In genomic region chr4:105189855-105190650, GRCh38 we compare ENCODE assay signal across 30 cellular contexts. TPM values are rescaled to one million over a fixed set of nuclear protein-coding genes. Genes with fewer than 3 reads are reported as not detected.
A peak's percentile ranks its signal among the peaks of the same experiment; 100 is the strongest.
DNase-seq lines count a peak whose midpoint lies in the region; ATAC-seq, FAIRE-seq and TF ChIP-seq lines count a peak whose summit lies in the region.
"Had no signal": no experiment of that assay in that cellular context is flagged by ENCODE, and none has a peak within 500 bp of the region (broad histone marks: within the 10 kb centered on the region; RNA-seq: fewer than 3 reads in every experiment).

No MANE protein-coding gene starts in this region.

- POLR2A ChIA-PET in activated CD8-positive, alpha-beta T cell treated with anti-CD3 and anti-CD28 coated beads for 36 hours (lab: Charles Lee), result no interaction called here
- POLR2A ChIA-PET in activated CD8-positive, alpha-beta T cell treated with anti-CD3 and anti-CD28 coated beads, Interleukin-2, amount 10 ng/mL, durations not matched to agents 7 days and 5 days (lab: Charles Lee), result interaction anchor here (0.7 kb wide), 1 partner anchor 9 kb away, joined by 3 read pairs; no protein-coding TSS in a partner anchor

- H3K27me3 ChIP-seq in endodermal cell (ENCODE audit: control insufficient read depth, insufficient read depth, low read length, poor library complexity, severe bottlenecking), result no peaks in the 10 kb centered on the region
- no peaks in the 10 kb centered on the region for H3K27me3 ChIP-seq in mesenchymal stem cell (ENCODE audit: control insufficient read depth in 1 of 2, insufficient read depth in 1 of 2, low read length in 2 of 2)
- H3K27me3 ChIP-seq: BLaER1, body of pancreas, upper lobe of left lung had no signal

- WGBS in endodermal cell (ENCODE audit: insufficient coverage in 1 of 2, insufficient read length in 1 of 2), 2 experiments, result 60 to 78% methylated on average over 1 to 2 of the region's 2 CpGs
- 75% methylated on average over 2 of the region's 2 CpGs for WGBS in mesenchymal stem cell

- no peak overlapping the region for H2BK12ac ChIP-seq in mesenchymal stem cell (ENCODE audit: low read length in 2 of 2)

- no peak for DNase-seq in activated CD8-positive, alpha-beta T cell treated with anti-CD3 and anti-CD28 coated beads for 36 hours
- DNase-seq in activated CD8-positive, alpha-beta T cell treated with anti-CD3 and anti-CD28 coated beads, Interleukin-2, amount 10 ng/mL, durations not matched to agents 7 days and 5 days, result no peak
- DNase-seq in GM19239 (ENCODE audit: insufficient read length, low spot score) (no peak), endodermal cell (peak; percentile 49), RPMI8226 (no peak), mesenchymal stem cell (no peak)
- no peak for DNase-seq in stimulated activated naive B cell treated with anti-CD40 and anti-IgM and Interleukin-4, amounts not matched to agents 10 μg/mL and 1 μg/mL and 100 μg/mL, for 72 hours
- DNase-seq: activated T-cell treated with anti-CD3 and anti-CD28 coated beads, Interleukin-2, amount 50 U/mL, for 48 hours; body of pancreas; Caco-2; cerebellar nuclear complex; DND-41; head of caudate nucleus; KBM-7; MM.1S; NCI-H2081; NCI-H446 treated with DMSO at 0.1 percent for 48 hours; PC-3; right cardiac atrium; Right ventricle myocardium superior; stimulated activated CD4-positive, alpha-beta T cell treated with anti-CD3 and anti-CD28 coated beads, Interleukin-12 subunit alpha, Interleukin-12 subunit beta, amount 100 ng/mL, for 4 hours; stimulated activated CD4-positive, alpha-beta T cell treated with anti-CD3 and anti-CD28 coated beads, Interleukin-4, amount 100 ng/mL, for 4 hours; T-helper 9 cell had no signal

- H2BK120ac ChIP-seq in mesenchymal stem cell (ENCODE audit: low read depth, low read length), result no peak overlapping the region

- H4K8ac ChIP-seq in mesenchymal stem cell (ENCODE audit: low read length), result no peak overlapping the region

- no peak overlapping the region for H3K4ac ChIP-seq in mesenchymal stem cell (ENCODE audit: low read depth in 1 of 2, low read length in 2 of 2)

- H3K4me3 ChIP-seq in endodermal cell (ENCODE audit: low read length) (no peak overlapping the region), mesenchymal stem cell (ENCODE audit: insufficient read depth in 1 of 2, low read depth in 1 of 2, low read length in 2 of 2) (no peak overlapping the region)
- H3K4me3 ChIP-seq: BLaER1, body of pancreas, upper lobe of left lung had no signal

- no peak overlapping the region for H3K27ac ChIP-seq in endodermal cell (ENCODE audit: low read depth, low read length)
- H3K27ac ChIP-seq in mesenchymal stem cell (ENCODE audit: low read length, poor library complexity, severe bottlenecking), result no peak overlapping the region
- H3K27ac ChIP-seq: BLaER1, body of pancreas, parathyroid adenoma had no signal

- no peak overlapping the region for H3K4me3 Mint-ChIP-seq in activated CD8-positive, alpha-beta T cell treated with anti-CD3 and anti-CD28 coated beads for 36 hours
- no peak overlapping the region for H3K4me3 Mint-ChIP-seq in activated CD8-positive, alpha-beta T cell treated with anti-CD3 and anti-CD28 coated beads, Interleukin-2, amount 10 ng/mL, durations not matched to agents 7 days and 5 days
- H3K4me3 Mint-ChIP-seq in endodermal cell, result no peak overlapping the region
- H3K4me3 Mint-ChIP-seq in stimulated activated naive B cell treated with anti-CD40 and anti-IgM and Interleukin-4, amounts not matched to agents 10 μg/mL and 1 μg/mL and 100 μg/mL, for 72 hours, result no peak overlapping the region
- H3K4me3 Mint-ChIP-seq: nephron had no signal

- peaks cover 18% of the 10 kb centered on the region for H3K79me1 ChIP-seq in mesenchymal stem cell (replicated peaks; ENCODE audit: low read length, poor library complexity, severe bottlenecking)

- no peaks in the 10 kb centered on the region for H3K27me3 Mint-ChIP-seq in activated CD8-positive, alpha-beta T cell treated with anti-CD3 and anti-CD28 coated beads for 36 hours
- H3K27me3 Mint-ChIP-seq in activated CD8-positive, alpha-beta T cell treated with anti-CD3 and anti-CD28 coated beads, Interleukin-2, amount 10 ng/mL, durations not matched to agents 7 days and 5 days (ENCODE audit: low read depth), result no peaks in the 10 kb centered on the region
- H3K27me3 Mint-ChIP-seq in endodermal cell (ENCODE audit: insufficient read depth), result no peaks in the 10 kb centered on the region
- no peaks in the 10 kb centered on the region for H3K27me3 Mint-ChIP-seq in stimulated activated naive B cell treated with anti-CD40 and anti-IgM and Interleukin-4, amounts not matched to agents 10 μg/mL and 1 μg/mL and 100 μg/mL, for 72 hours

- no peak for ATAC-seq in activated CD8-positive, alpha-beta T cell treated with anti-CD3 and anti-CD28 coated beads for 36 hours
- ATAC-seq in activated CD8-positive, alpha-beta T cell treated with anti-CD3 and anti-CD28 coated beads, Interleukin-2, amount 10 ng/mL, durations not matched to agents 7 days and 5 days, result no peak
- ATAC-seq in stimulated activated naive B cell treated with anti-CD40 and anti-IgM and Interleukin-4, amounts not matched to agents 10 μg/mL and 1 μg/mL and 100 μg/mL, for 72 hours (replicated peaks), result no peak
- no peak for ATAC-seq in GM18868 (IDR thresholded peaks at IDR 0.05; ENCODE audit: unreplicated experiment)
- ATAC-seq: body of pancreas, PC-3, right cardiac atrium had no signal

- peak; percentile 47 for FAIRE-seq in GM19239 (lab: Jason Lieb, UNC)
- FAIRE-seq: H54, HTR-8/SVneo had no signal

- peaks cover 79% of the 10 kb centered on the region for H3K4me1 Mint-ChIP-seq in activated CD8-positive, alpha-beta T cell treated with anti-CD3 and anti-CD28 coated beads for 36 hours (ENCODE audit: low read depth)
- H3K4me1 Mint-ChIP-seq in activated CD8-positive, alpha-beta T cell treated with anti-CD3 and anti-CD28 coated beads, Interleukin-2, amount 10 ng/mL, durations not matched to agents 7 days and 5 days (ENCODE audit: low read depth), result peaks cover 9% of the 10 kb centered on the region
- H3K4me1 Mint-ChIP-seq in endodermal cell, result peaks cover 10% of the 10 kb centered on the region
- H3K4me1 Mint-ChIP-seq in stimulated activated naive B cell treated with anti-CD40 and anti-IgM and Interleukin-4, amounts not matched to agents 10 μg/mL and 1 μg/mL and 100 μg/mL, for 72 hours, result peaks cover 38 to 79% of the 10 kb centered on the region in 2 donors

- no peak overlapping the region for H2BK5ac ChIP-seq in mesenchymal stem cell (ENCODE audit: low read depth, low read length, poor library complexity, severe bottlenecking)

- no peak overlapping the region for H2AFZ ChIP-seq in mesenchymal stem cell (ENCODE audit: low read depth, low read length)
- H2AFZ ChIP-seq: parathyroid adenoma had no signal

- H3K9me3 Mint-ChIP-seq in activated CD8-positive, alpha-beta T cell treated with anti-CD3 and anti-CD28 coated beads for 36 hours, result no peaks in the 10 kb centered on the region
- no peaks in the 10 kb centered on the region for H3K9me3 Mint-ChIP-seq in activated CD8-positive, alpha-beta T cell treated with anti-CD3 and anti-CD28 coated beads, Interleukin-2, amount 10 ng/mL, durations not matched to agents 7 days and 5 days (ENCODE audit: insufficient read depth)
- no peaks in the 10 kb centered on the region for H3K9me3 Mint-ChIP-seq in endodermal cell
- H3K9me3 Mint-ChIP-seq in stimulated activated naive B cell treated with anti-CD40 and anti-IgM and Interleukin-4, amounts not matched to agents 10 μg/mL and 1 μg/mL and 100 μg/mL, for 72 hours, result peaks cover 2 to 4% of the 10 kb centered on the region in 2 donors
- H3K9me3 Mint-ChIP-seq: nephron had no signal

- H3K27ac Mint-ChIP-seq in activated CD8-positive, alpha-beta T cell treated with anti-CD3 and anti-CD28 coated beads for 36 hours, result peak overlapping the region; percentile 47
- H3K27ac Mint-ChIP-seq in activated CD8-positive, alpha-beta T cell treated with anti-CD3 and anti-CD28 coated beads, Interleukin-2, amount 10 ng/mL, durations not matched to agents 7 days and 5 days, result no peak overlapping the region
- H3K27ac Mint-ChIP-seq in endodermal cell, result no peak overlapping the region
- peak overlapping the region; percentile 84 for H3K27ac Mint-ChIP-seq in stimulated activated naive B cell treated with anti-CD40 and anti-IgM and Interleukin-4, amounts not matched to agents 10 μg/mL and 1 μg/mL and 100 μg/mL, for 72 hours
- H3K27ac Mint-ChIP-seq: nephron had no signal

- H3K9me3 ChIP-seq in endodermal cell (ENCODE audit: control insufficient read depth, low read length) (no peaks in the 10 kb centered on the region), mesenchymal stem cell (ENCODE audit: control insufficient read depth, low read length) (no peaks in the 10 kb centered on the region)
- H3K9me3 ChIP-seq: BLaER1, body of pancreas, Caco-2, upper lobe of left lung had no signal

- peaks cover 36% of the 10 kb centered on the region for H3K36me3 Mint-ChIP-seq in activated CD8-positive, alpha-beta T cell treated with anti-CD3 and anti-CD28 coated beads for 36 hours (ENCODE audit: low read depth)
- H3K36me3 Mint-ChIP-seq in activated CD8-positive, alpha-beta T cell treated with anti-CD3 and anti-CD28 coated beads, Interleukin-2, amount 10 ng/mL, durations not matched to agents 7 days and 5 days (ENCODE audit: low read depth), result peaks cover 29% of the 10 kb centered on the region
- no peaks in the 10 kb centered on the region for H3K36me3 Mint-ChIP-seq in endodermal cell (ENCODE audit: low read depth)
- H3K36me3 Mint-ChIP-seq in stimulated activated naive B cell treated with anti-CD40 and anti-IgM and Interleukin-4, amounts not matched to agents 10 μg/mL and 1 μg/mL and 100 μg/mL, for 72 hours, result peaks cover 13 to 37% of the 10 kb centered on the region in 2 donors

- intact Hi-C loops in activated CD8-positive, alpha-beta T cell treated with anti-CD3 and anti-CD28 coated beads for 36 hours (cut with micrococcal nuclease), result loop anchor here (5.0 kb wide), 1 partner anchor 128 kb away; no protein-coding TSS in a partner anchor

- peaks cover 4% of the 10 kb centered on the region for H3K4me1 ChIP-seq in endodermal cell (ENCODE audit: control insufficient read depth, insufficient read depth, low read length)
- H3K4me1 ChIP-seq in mesenchymal stem cell (ENCODE audit: control insufficient read depth, insufficient read depth, low read depth, low read length), result peaks cover 3% of the 10 kb centered on the region
- H3K4me1 ChIP-seq: parathyroid adenoma had no signal

- no peak overlapping the region for H3K23ac ChIP-seq in mesenchymal stem cell (ENCODE audit: low read length in 2 of 2)

- no peak overlapping the region for H4K91ac ChIP-seq in mesenchymal stem cell (ENCODE audit: low read length)

- no peak overlapping the region for H3K14ac ChIP-seq in mesenchymal stem cell (ENCODE audit: low read length in 2 of 2)

- CTCF ChIA-PET in activated CD8-positive, alpha-beta T cell treated with anti-CD3 and anti-CD28 coated beads for 36 hours (lab: Charles Lee), result interaction anchor here (1.0 kb wide), 1 partner anchor 26 kb away, joined by 3 read pairs; no protein-coding TSS in a partner anchor
- CTCF ChIA-PET in activated CD8-positive, alpha-beta T cell treated with anti-CD3 and anti-CD28 coated beads, Interleukin-2, amount 10 ng/mL, durations not matched to agents 7 days and 5 days (lab: Charles Lee), result interaction anchor here (0.7 kb wide), 1 partner anchor 25 kb away, joined by 3 read pairs; no protein-coding TSS in a partner anchor

- H2AK5ac ChIP-seq in mesenchymal stem cell (ENCODE audit: low read length, severe bottlenecking), result no peak overlapping the region

- no peak overlapping the region for H3K4me2 ChIP-seq in mesenchymal stem cell (ENCODE audit: low read length, poor library complexity, severe bottlenecking)
- H3K4me2 ChIP-seq: BLaER1 had no signal

- no peak overlapping the region for H3K18ac ChIP-seq in mesenchymal stem cell (ENCODE audit: low read depth in 1 of 2, low read length in 2 of 2)

- H3K9ac ChIP-seq in endodermal cell (ENCODE audit: extremely low read depth, low read length, poor library complexity, severe bottlenecking), result no peak overlapping the region
- H3K9ac ChIP-seq in mesenchymal stem cell (ENCODE audit: low read length), result no peak overlapping the region
- H3K9ac ChIP-seq: BLaER1, parathyroid adenoma had no signal

- TF ChIP-seq CTCF in activated CD8-positive, alpha-beta T cell treated with anti-CD3 and anti-CD28 coated beads for 36 hours (IDR thresholded peaks at IDR 0.05), result no peak
- TF ChIP-seq CTCF in endodermal cell (conservative IDR thresholded peaks at IDR 0.05), result no peak

- H2BK15ac ChIP-seq in mesenchymal stem cell (ENCODE audit: low read depth, poor library complexity, severe bottlenecking), result no peak overlapping the region

- no peaks in the 10 kb centered on the region for H3K36me3 ChIP-seq in endodermal cell (ENCODE audit: control insufficient read depth, insufficient read depth, low read length)
- peaks cover 0 to 2% of the 10 kb centered on the region in 2 experiments for H3K36me3 ChIP-seq in mesenchymal stem cell (ENCODE audit: control insufficient read depth in 1 of 2, insufficient read depth in 2 of 2, low read depth in 1 of 2, low read length in 2 of 2)

RNA-seq across cellular contexts. Expression of gene TET2, which starts 43.4 kb away (rescaled TPM):
- total RNA-seq in activated CD8-positive, alpha-beta T cell treated with anti-CD3 and anti-CD28 coated beads for 36 hours, result 10 to 100 TPM; 31.3 to 36.0 TPM
- total RNA-seq in activated CD8-positive, alpha-beta T cell treated with anti-CD3 and anti-CD28 coated beads, Interleukin-2, amount 10 ng/mL, durations not matched to agents 7 days and 5 days, result 10 to 100 TPM; 28.4 to 29.3 TPM
- total RNA-seq in endodermal cell, result 10 to 100 TPM; 12.0 to 15.5 TPM
- 11.6 TPM for polyA plus RNA-seq in endodermal cell (2013, experiment 1 of 2)
- polyA plus RNA-seq in endodermal cell (2013, experiment 2 of 2), result 12.5 TPM
- 4.8 TPM for polyA plus RNA-seq in mesenchymal stem cell (2013, experiment 1 of 2)
- 4.6 TPM for polyA plus RNA-seq in mesenchymal stem cell (2013, experiment 2 of 2)

Comparison
In these comparisons a context has a peak if more than half of its experiments do, and no peak if none do; other contexts are left out.
1. H3K27ac Mint-ChIP-seq: peak in activated CD8-positive, alpha-beta T cell treated with anti-CD3 and anti-CD28 coated beads for 36 hours (single experiment) and stimulated activated naive B cell treated with anti-CD40 and anti-IgM and Interleukin-4, amounts not matched to agents 10 μg/mL and 1 μg/mL and 100 μg/mL, for 72 hours (single experiment); none in activated CD8-positive, alpha-beta T cell treated with anti-CD3 and anti-CD28 coated beads, Interleukin-2, amount 10 ng/mL, durations not matched to agents 7 days and 5 days (single experiment) and endodermal cell (single experiment).